15 cellular contexts compared by ENCODE assay signal in the genomic region with DNA sequence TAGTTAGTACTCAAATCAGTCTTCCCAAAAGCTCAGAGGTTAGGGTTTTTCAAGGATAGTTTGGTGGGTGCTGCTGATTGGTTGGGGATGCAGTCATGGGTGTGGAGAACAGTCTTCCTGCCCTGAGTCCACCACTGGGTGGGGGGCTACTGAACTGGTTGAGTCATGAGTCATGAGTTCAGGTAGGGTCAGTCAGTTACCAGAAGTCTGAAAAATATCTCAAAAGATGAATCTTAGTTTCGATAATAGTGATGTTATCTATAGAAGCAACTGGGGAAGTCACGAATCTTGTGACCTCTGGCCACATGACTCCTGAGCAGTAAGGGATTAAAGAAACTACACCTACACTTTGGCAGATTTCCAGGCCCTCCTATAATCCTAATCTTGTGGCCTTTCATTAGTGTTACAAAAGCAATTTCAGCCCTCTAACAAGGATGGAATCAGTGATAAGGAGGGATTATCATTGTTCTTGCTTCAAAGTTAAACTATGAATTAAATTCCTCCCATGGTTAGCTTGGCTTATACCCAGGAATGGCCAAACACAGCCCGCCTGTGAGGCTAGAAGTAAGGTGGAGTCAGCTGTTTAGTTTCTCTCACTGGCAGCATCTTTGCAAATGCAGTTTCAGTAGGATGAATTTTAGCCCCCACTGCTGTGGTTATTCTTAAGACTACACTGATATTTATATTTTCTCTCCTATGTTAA. TPM values are rescaled to one million over a fixed set of nuclear protein-coding genes. Genes with fewer than 3 reads are reported as not detected.
A peak's percentile ranks its signal among the peaks of the same experiment; 100 is the strongest.
DNase-seq lines count a peak whose midpoint lies in the region; ATAC-seq and TF ChIP-seq lines count a peak whose summit lies in the region.
"Had no signal": no experiment of that assay in that cellular context is flagged by ENCODE, and none has a peak within 500 bp of the region (broad histone marks: within the 10 kb centered on the region; RNA-seq: fewer than 3 reads in every experiment).

No MANE protein-coding gene starts in this region.

- H3K4me1 ChIP-seq in KMS-11 (ENCODE audit: low read depth, poor library complexity, severe bottlenecking) (peaks cover 50% of the 10 kb centered on the region), smooth muscle cell (ENCODE audit: low read depth) (no peaks in the 10 kb centered on the region)

- H3F3A ChIP-seq in smooth muscle cell (ENCODE audit: low read depth) = peaks cover 10% of the 10 kb centered on the region

- no peaks in the 10 kb centered on the region for H3K36me3 ChIP-seq in KMS-11 (ENCODE audit: insufficient read depth)
- no peaks in the 10 kb centered on the region for H3K36me3 ChIP-seq in smooth muscle cell (ENCODE audit: low read depth)

- H3K27me3 ChIP-seq in KMS-11 (ENCODE audit: insufficient read depth, low read depth) (no peaks in the 10 kb centered on the region), smooth muscle cell (ENCODE audit: low read depth) (no peaks in the 10 kb centered on the region)

- DNase-seq in smooth muscle cell (lab: John Stamatoyannopoulos, UW; ENCODE audit: unreplicated experiment) (no peak), SW 1271 (lab: John Stamatoyannopoulos, UW) (no peak), NCI-H2171 (lab: John Stamatoyannopoulos, UW) (no peak)
- DNase-seq: activated CD8-positive, alpha-beta memory T cell treated with anti-CD3 and anti-CD28 coated beads, Interleukin-2, amount 10 ng/mL, durations not matched to agents 7 days and 5 days; activated naive CD8-positive, alpha-beta T cell treated with anti-CD3 and anti-CD28 coated beads, Interleukin-2, amount 10 ng/mL, durations not matched to agents 7 days and 5 days; CD8-positive, alpha-beta T cell; NCI-H1092 treated with DMSO at 0.1 percent for 48 hours; NCI-H526 treated with DMSO at 0.1 percent for 48 hours; SIG-M5; stimulated activated CD4-positive, alpha-beta T cell treated with anti-CD3 and anti-CD28 coated beads, Interleukin-4, amount 100 ng/mL, for 4 hours had no signal

- peak overlapping the region; percentile 96 for H3K4me2 ChIP-seq in KMS-11
- H3K4me2 ChIP-seq in smooth muscle cell = peak overlapping the region; percentile 68

- H3K27ac ChIP-seq in KMS-11 (peak overlapping the region; percentile 95), smooth muscle cell (ENCODE audit: low read depth) (no peak overlapping the region)
- H3K27ac ChIP-seq: coronary artery had no signal

- H3K9me3 ChIP-seq in smooth muscle cell (replicated peaks; ENCODE audit: low read depth) = no peaks in the 10 kb centered on the region

- TF ChIP-seq CTCF in KMS-11 (conservative IDR thresholded peaks at IDR 0.05; ENCODE audit: low read depth, low read length) = no peak
- no peak for TF ChIP-seq CTCF in smooth muscle cell (IDR thresholded peaks at IDR 0.05; ENCODE audit: borderline replicate concordance, insufficient read depth, poor library complexity, severe bottlenecking)

- H3K79me2 ChIP-seq in KMS-11 (ENCODE audit: insufficient read depth, low read depth) = no peaks in the 10 kb centered on the region
- H3K79me2 ChIP-seq in smooth muscle cell (ENCODE audit: low read depth) = no peaks in the 10 kb centered on the region

- 63% methylated on average over 3 of the region's 3 CpGs for WGBS in smooth muscle cell (ENCODE audit: low lambda C conversion rate)

- ATAC-seq in GM19351 (IDR thresholded peaks at IDR 0.05; ENCODE audit: unreplicated experiment) (peak; percentile 42), HG02798 (IDR thresholded peaks at IDR 0.05; ENCODE audit: poor library complexity, unreplicated experiment) (peak; percentile 71), GM19455 (IDR thresholded peaks at IDR 0.05; ENCODE audit: unreplicated experiment) (no peak)
- ATAC-seq: activated CD8-positive, alpha-beta memory T cell treated with anti-CD3 and anti-CD28 coated beads, Interleukin-2, amount 10 ng/mL, durations not matched to agents 7 days and 5 days; CD8-positive, alpha-beta T cell had no signal

- H4K20me1 ChIP-seq in KMS-11 (ENCODE audit: insufficient read depth) (no peaks in the 10 kb centered on the region), smooth muscle cell (ENCODE audit: low read depth) (no peaks in the 10 kb centered on the region)

- H3K4me3 ChIP-seq in KMS-11 (IDR thresholded peaks at IDR 0.05; ENCODE audit: insufficient read depth, low read depth, low read length) (no peak overlapping the region), smooth muscle cell (no peak overlapping the region)
- H3K4me3 ChIP-seq: coronary artery had no signal

- H2AFZ ChIP-seq in KMS-11 (ENCODE audit: low read depth) (peak overlapping the region; percentile 58), smooth muscle cell (ENCODE audit: low read depth) (no peak overlapping the region)

- H3K9ac ChIP-seq in KMS-11 = peak overlapping the region; percentile 36; the same call in 1 of the 2 replicates
- no peak overlapping the region for H3K9ac ChIP-seq in smooth muscle cell (ENCODE audit: low read depth)

RNA-seq across cellular contexts. Expression of a gene that starts 33.3 kb away (rescaled TPM):
- 0.09 and 0.63 TPM in 2 replicates for total RNA-seq in smooth muscle cell
- 0.34 TPM in 1 of 2 replicates, not detected in the other for polyA plus RNA-seq in smooth muscle cell
- total RNA-seq: activated CD8-positive, alpha-beta memory T cell treated with anti-CD3 and anti-CD28 coated beads, Interleukin-2, amount 10 ng/mL, durations not matched to agents 7 days and 5 days; activated naive CD8-positive, alpha-beta T cell treated with anti-CD3 and anti-CD28 coated beads, Interleukin-2, amount 10 ng/mL, durations not matched to agents 7 days and 5 days; CD8-positive, alpha-beta T cell had no signal
